ENCODE assay signal across 8 cellular contexts in genomic region chr11:70397336-70397982, GRCh38. TPM values are rescaled to one million over a fixed set of nuclear protein-coding genes. Genes with fewer than 3 reads are reported as not detected.
DNase-seq lines count a peak whose midpoint lies in the region; ATAC-seq and TF ChIP-seq lines count a peak whose summit lies in the region.

No MANE protein-coding gene starts in this region.

- H3K27me3 ChIP-seq in CD8-positive, alpha-beta T cell (ENCODE audit: insufficient read depth, low read length): peaks cover 24% of the 10 kb centered on the region
- H3K27me3 ChIP-seq in SU-DHL-6 (ENCODE audit: low read length) (no peaks in the 10 kb centered on the region), neuron (ENCODE audit: insufficient read depth, low read length) (no peaks in the 10 kb centered on the region)

- peak overlapping the region; percentile 70 for H3K9ac ChIP-seq in SU-DHL-6 (ENCODE audit: low read length)

- H3K27ac ChIP-seq in CD8-positive, alpha-beta T cell (ENCODE audit: low read depth, low read length): no peak overlapping the region
- H3K27ac ChIP-seq in HEK293 (ENCODE audit: extremely low read depth, low read depth, low read length) (peak overlapping the region; percentile 53), SU-DHL-6 (ENCODE audit: low read depth, low read length) (peak overlapping the region; percentile 77)

- no peak for DNase-seq in CD8-positive, alpha-beta T cell
- DNase-seq in epithelial cell of proximal tubule (ENCODE audit: low read depth) (no peak), Ammon's horn (ENCODE audit: low spot score) (no peak)

- H3K9me3 ChIP-seq in CD8-positive, alpha-beta T cell (ENCODE audit: low read length): no peaks in the 10 kb centered on the region
- H3K9me3 ChIP-seq in HEK293 (ENCODE audit: control insufficient read depth, insufficient read depth, low read depth, low read length) (no peaks in the 10 kb centered on the region), SU-DHL-6 (ENCODE audit: insufficient read depth, low read length) (no peaks in the 10 kb centered on the region; the same call in 1 of the 2 replicates), neuron (ENCODE audit: low read length) (no peaks in the 10 kb centered on the region)

- H2AFZ ChIP-seq in SU-DHL-6 (ENCODE audit: low read depth, low read length, severe bottlenecking) (peak overlapping the region; percentile 29), neuron (ENCODE audit: low read depth, low read length) (peak overlapping the region; percentile 67)

- intact Hi-C loops in CD8-positive, alpha-beta T cell (cut with DNase I, micrococcal nuclease): loop anchor here in 1 of 2 experiments (5.0 kb wide), 1 partner anchor 125 kb away; the partner anchor contains the start of gene PPFIA1

- CTCF ChIA-PET in CD8-positive, alpha-beta T cell (lab: Charles Lee): no interaction called here
- CTCF ChIA-PET in HEK293 (lab: Yijun Ruan, JAX): no interaction called here

- TF ChIP-seq CTCF in CD8-positive, alpha-beta T cell (IDR thresholded peaks at IDR 0.05): no peak
- TF ChIP-seq CTCF in HEK293 (tag by site-specific recombination; IDR thresholded peaks at IDR 0.05): no peak
- TF ChIP-seq CTCF in SU-DHL-6 (IDR thresholded peaks at IDR 0.05; ENCODE audit: insufficient read depth, low read length, poor library complexity, severe bottlenecking): no peak
- TF ChIP-seq CTCF in epithelial cell of proximal tubule (conservative IDR thresholded peaks at IDR 0.05; ENCODE audit: low read depth, low read length): no peak

- H3K27me3 Mint-ChIP-seq in CD8-positive, alpha-beta T cell (ENCODE audit: low read depth): peaks cover 28% of the 10 kb centered on the region

- peaks cover 24% of the 10 kb centered on the region for H3F3A ChIP-seq in SU-DHL-6 (ENCODE audit: insufficient read depth)

- no peaks in the 10 kb centered on the region for H3K36me3 Mint-ChIP-seq in CD8-positive, alpha-beta T cell

- H3K4me1 Mint-ChIP-seq in CD8-positive, alpha-beta T cell (ENCODE audit: low read depth): peaks cover 10% of the 10 kb centered on the region

- POLR2A ChIA-PET in CD8-positive, alpha-beta T cell (lab: Charles Lee): no interaction called here
- POLR2A ChIA-PET in HEK293 (lab: Yijun Ruan, JAX): interaction anchor here (0.9 to 1.0 kb wide), 2 partner anchors 19 to 22 kb away, joined by 3 to 4 read pairs; no protein-coding TSS in a partner anchor

- no peak overlapping the region for H3K27ac Mint-ChIP-seq in CD8-positive, alpha-beta T cell

- peaks cover 39% of the 10 kb centered on the region for H3K79me2 ChIP-seq in SU-DHL-6 (ENCODE audit: insufficient read depth, low read length)

- peaks cover 18% of the 10 kb centered on the region for H3K4me1 ChIP-seq in CD8-positive, alpha-beta T cell (ENCODE audit: insufficient read depth, low read length)
- H3K4me1 ChIP-seq in HEK293 (ENCODE audit: control insufficient read depth, insufficient read depth, low read length): no peaks in the 10 kb centered on the region
- H3K4me1 ChIP-seq in neuron (ENCODE audit: insufficient read depth, low read length): peaks cover 20% of the 10 kb centered on the region

- no peaks in the 10 kb centered on the region for H3K9me2 ChIP-seq in SU-DHL-6 (replicated peaks; ENCODE audit: insufficient read depth, low read length)

- no peak for ATAC-seq in CD8-positive, alpha-beta T cell
- ATAC-seq in GM21723 (IDR thresholded peaks at IDR 0.05; ENCODE audit: unreplicated experiment): no peak
- ATAC-seq in HG03025 (IDR thresholded peaks at IDR 0.05; ENCODE audit: low FRiP score, unreplicated experiment): no peak

- no peaks in the 10 kb centered on the region for H3K9me3 Mint-ChIP-seq in CD8-positive, alpha-beta T cell

- H3K4me3 Mint-ChIP-seq in CD8-positive, alpha-beta T cell: peak overlapping the region; percentile 83

- no peaks in the 10 kb centered on the region for H3K36me3 ChIP-seq in CD8-positive, alpha-beta T cell (ENCODE audit: insufficient read depth, low read length)
- H3K36me3 ChIP-seq in HEK293 (ENCODE audit: control insufficient read depth in 2 of 2, insufficient read depth in 1 of 2, low read length in 2 of 2) (peaks cover 0 to 28% of the 10 kb centered on the region in 2 experiments; a peak in 2 of 3 replicates), SU-DHL-6 (ENCODE audit: low read length) (peaks cover 4% of the 10 kb centered on the region; the same call in 1 of the 2 replicates), neuron (ENCODE audit: insufficient read depth, low read length) (peaks cover 15% of the 10 kb centered on the region)

- H3K4me2 ChIP-seq in SU-DHL-6 (ENCODE audit: low read depth, low read length, poor library complexity, severe bottlenecking): peak overlapping the region; percentile 63

- peak overlapping the region; percentile 44 for H3K4me3 ChIP-seq in CD8-positive, alpha-beta T cell (ENCODE audit: low read depth, low read length)
- peak overlapping the region; percentile 80 for H3K4me3 ChIP-seq in HEK293 (ENCODE audit: low read depth, low read length)
- peak overlapping the region; percentile 55 for H3K4me3 ChIP-seq in SU-DHL-6 (ENCODE audit: insufficient read depth, low read length, poor library complexity, severe bottlenecking)
- H3K4me3 ChIP-seq in epithelial cell of proximal tubule (ENCODE audit: low read depth, low read length): peak overlapping the region; percentile 60
- H3K4me3 ChIP-seq in neuron (ENCODE audit: low read length): peak overlapping the region; percentile 74

- H4K20me1 ChIP-seq in SU-DHL-6 (ENCODE audit: low read depth, low read length): no peaks in the 10 kb centered on the region

TF ChIP-seq in HEK293, 187 proteins besides CTCF, POLR2A, EP300 and RAD21:
- TF ChIP-seq ZNF266 (tag by site-specific recombination; IDR thresholded peaks at IDR 0.05; ENCODE audit: low read depth): no peak
- no peak for TF ChIP-seq ZNF747 (tag by site-specific recombination; IDR thresholded peaks at IDR 0.05)
- TF ChIP-seq ZNF239 (tag by site-specific recombination; IDR thresholded peaks at IDR 0.05): no peak
- 0 out of 2 replicates have a peak, but pooled peaks have one; percentile 33 for TF ChIP-seq ZFHX2 (tag by site-specific recombination; conservative IDR thresholded peaks at IDR 0.05)
- TF ChIP-seq ZNF501 (tag by site-specific recombination; IDR thresholded peaks at IDR 0.05): 0 out of 2 replicates have a peak, but pooled peaks have one; percentile 40

RNA-seq across cellular contexts. Expression of gene CTTN, which starts 0.9 kb away (rescaled TPM):
- total RNA-seq in CD8-positive, alpha-beta T cell: under 1 TPM; 0.27 to 0.36 TPM
- 192 and 254 TPM in 2 replicates for total RNA-seq in epithelial cell of proximal tubule

Comparison
In these comparisons a context has a peak if more than half of its experiments do, and no peak if none do; other contexts are left out.
1. RNA of gene CTTN, which starts 0.9 kb away (total RNA-seq): 192 to 254 TPM in epithelial cell of proximal tubule; 0.27 to 0.36 TPM in CD8-positive, alpha-beta T cell; every median in the first group is over 100 times any median in the second.
2. Peak in every context shown above with its lines, with median percentiles within 50 percentile points of each other: H3K4me3 ChIP-seq.